Comparison of ENCODE assay signal across 13 cellular contexts in genomic region chr11:73333626-73334199, GRCh38. TPM values are rescaled to one million over a fixed set of nuclear protein-coding genes. Genes with fewer than 3 reads are reported as not detected.
A peak's percentile ranks its signal among the peaks of the same experiment; 100 is the strongest.
DNase-seq lines count a peak whose midpoint lies in the region; ATAC-seq, FAIRE-seq and TF ChIP-seq lines count a peak whose summit lies in the region.
"Had no signal": no experiment of that assay in that cellular context is flagged by ENCODE, and none has a peak within 500 bp of the region (broad histone marks: within the 10 kb centered on the region; RNA-seq: fewer than 3 reads in every experiment).

No MANE protein-coding gene starts in this region.

- H3K9me3 ChIP-seq in lower lobe of right lung, result no peaks in the 10 kb centered on the region
- H3K9me3 ChIP-seq: pancreas had no signal

- H3K36me3 Mint-ChIP-seq in brain, result no peaks in the 10 kb centered on the region
- H3K36me3 Mint-ChIP-seq: CD8-positive, alpha-beta memory T cell had no signal

- ATAC-seq in lower lobe of right lung (no peak), HG03571 (IDR thresholded peaks at IDR 0.05; ENCODE audit: unreplicated experiment) (no peak)

- TF ChIP-seq POLR2A in GM12892 (IDR thresholded peaks at IDR 0.05; ENCODE audit: low read depth, low read length), result no peak

- peak overlapping the region; percentile 63 for H3K27ac ChIP-seq in lower lobe of right lung
- H3K27ac ChIP-seq in substantia nigra (ENCODE audit: low read depth, low read length, poor library complexity, severe bottlenecking), result peak overlapping the region; percentile 19

- peak; percentile 21 for FAIRE-seq in GM12892 (lab: Jason Lieb, UNC)
- FAIRE-seq: pancreas, TTC549 had no signal

- H3K36me3 ChIP-seq in lower lobe of right lung, result no peaks in the 10 kb centered on the region
- H3K36me3 ChIP-seq: pancreas had no signal

- H3K4me1 ChIP-seq in lower lobe of right lung, result peaks cover 61% of the 10 kb centered on the region

- H3K27me3 ChIP-seq in lower lobe of right lung (ENCODE audit: low read depth), result no peaks in the 10 kb centered on the region
- H3K27me3 ChIP-seq: pancreas had no signal

- H3K4me3 ChIP-seq in lower lobe of right lung, result no peak overlapping the region
- H3K4me3 ChIP-seq: pancreas had no signal

- DNase-seq in GM12892 (ENCODE audit: insufficient read length) (no peak), lower lobe of right lung (no peak), substantia nigra (lab: John Stamatoyannopoulos, UW) (no peak), SKM-1 treated with dmso at 0.1 percent for 144 hours (lab: John Stamatoyannopoulos, UW; ENCODE audit: unreplicated experiment) (no peak), AG08395 (ENCODE audit: low spot score) (no peak)
- DNase-seq in effector CD4-positive, alpha-beta T cell, result no peak
- DNase-seq: activated CD8-positive, alpha-beta memory T cell treated with anti-CD3 and anti-CD28 coated beads, Interleukin-2, amount 50 U/mL, for 4 hours; CD8-positive, alpha-beta memory T cell; NCI-H2107 had no signal

- H3K9me3 Mint-ChIP-seq in brain, result no peaks in the 10 kb centered on the region
- H3K9me3 Mint-ChIP-seq: CD8-positive, alpha-beta memory T cell had no signal

- peaks cover 2% of the 10 kb centered on the region for H3K27me3 Mint-ChIP-seq in brain

- peaks cover 71% of the 10 kb centered on the region for H3K4me1 Mint-ChIP-seq in brain
- H3K4me1 Mint-ChIP-seq: CD8-positive, alpha-beta memory T cell had no signal

- no peak for TF ChIP-seq CTCF in brain (conservative IDR thresholded peaks at IDR 0.05)
- no peak for TF ChIP-seq CTCF in lower lobe of right lung (IDR thresholded peaks at IDR 0.05)

- peak overlapping the region; percentile 34 to 51 (median 42) for H3K4me3 Mint-ChIP-seq in brain
- H3K4me3 Mint-ChIP-seq: CD8-positive, alpha-beta memory T cell had no signal

- intact Hi-C loops in lower lobe of right lung (cut with DNase I), result no loop called here

- H3K27ac Mint-ChIP-seq in brain, result peak overlapping the region; percentile 84 to 96 (median 91)
- H3K27ac Mint-ChIP-seq: CD8-positive, alpha-beta memory T cell had no signal

RNA-seq across cellular contexts. Expression of gene ARHGEF17, which starts 25.6 kb away (rescaled TPM):
- 8.9 TPM for polyA plus RNA-seq in GM12892 (2012; ENCODE audit: missing spikeins)
- 21.9 TPM for polyA plus RNA-seq in brain (ENCODE audit: insufficient read depth, low read depth, low replicate concordance)
- 56.5 TPM for total RNA-seq in lower lobe of right lung
- total RNA-seq: CD8-positive, alpha-beta memory T cell had no signal
- polyA plus RNA-seq: CD8-positive, alpha-beta memory T cell had no signal

RNA-seq across cellular contexts. Expression of gene RELT, which starts 42.5 kb away (rescaled TPM):
- 12.6 TPM for polyA plus RNA-seq in GM12892 (2012; ENCODE audit: missing spikeins)
- 8.3 TPM for polyA plus RNA-seq in brain (ENCODE audit: insufficient read depth, low read depth, low replicate concordance)
- total RNA-seq in lower lobe of right lung, result 15.4 TPM
